In the genomic region with DNA sequence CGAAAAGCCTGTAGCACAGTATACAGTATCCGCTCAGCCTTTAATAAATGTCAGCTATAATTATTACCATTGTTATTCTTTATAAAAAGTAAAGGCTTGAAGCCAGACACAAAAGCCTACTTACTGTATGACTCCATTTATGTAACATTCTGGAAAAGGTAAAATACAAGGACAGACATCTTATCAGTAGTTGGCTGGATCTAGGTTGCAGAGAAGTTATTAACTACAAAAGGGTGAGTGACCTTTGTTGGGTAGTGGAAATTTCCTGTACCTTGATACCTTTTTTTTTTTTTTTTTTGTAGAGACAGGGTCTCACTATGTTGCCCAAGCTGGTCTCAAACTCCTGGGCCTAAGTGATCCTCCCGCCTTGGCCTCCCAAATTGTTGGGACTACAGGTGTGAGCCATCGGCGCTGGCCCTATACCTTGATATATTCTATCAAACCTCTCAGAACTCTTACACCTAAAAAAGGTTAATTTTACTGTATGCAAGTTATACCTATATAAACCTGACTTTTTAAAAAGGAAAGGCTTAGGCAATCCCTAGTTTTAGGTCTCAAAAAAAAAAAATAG, we compare ENCODE assay signal across 23 cellular contexts. TPM values are rescaled to one million over a fixed set of nuclear protein-coding genes. Genes with fewer than 3 reads are reported as not detected.
A peak's percentile ranks its signal among the peaks of the same experiment; 100 is the strongest.
DNase-seq lines count a peak whose midpoint lies in the region; ATAC-seq, FAIRE-seq and TF ChIP-seq lines count a peak whose summit lies in the region.
"Had no signal": no experiment of that assay in that cellular context is flagged by ENCODE, and none has a peak within 500 bp of the region (broad histone marks: within the 10 kb centered on the region; RNA-seq: fewer than 3 reads in every experiment).

No MANE protein-coding gene starts in this region.

- no peak overlapping the region for H2AFZ ChIP-seq in Loucy (ENCODE audit: low read length)
- H2AFZ ChIP-seq in HepG2 (ENCODE audit: low read length): no peak overlapping the region
- H2AFZ ChIP-seq in GM23338: no peak overlapping the region

- H3K27ac Mint-ChIP-seq in Caco-2 (ENCODE audit: unreplicated experiment) (no peak overlapping the region), GM23338 (no peak overlapping the region)
- H3K27ac Mint-ChIP-seq: CD14-positive monocyte; CD4-positive, alpha-beta T cell had no signal

- H3F3A ChIP-seq in Loucy (ENCODE audit: low read depth): no peaks in the 10 kb centered on the region
- 0 out of 2 replicates have a peak, but pooled peaks cover 8% of the 10 kb centered on the region for H3F3A ChIP-seq in GM23338 (replicated peaks; ENCODE audit: low read depth)

- H3K27me3 Mint-ChIP-seq in Caco-2 (ENCODE audit: insufficient read depth, unreplicated experiment): no peaks in the 10 kb centered on the region
- no peaks in the 10 kb centered on the region for H3K27me3 Mint-ChIP-seq in GM23338 (ENCODE audit: insufficient read depth, low read depth, poor library complexity)
- H3K27me3 Mint-ChIP-seq: CD4-positive, alpha-beta T cell had no signal

- H3K27ac ChIP-seq in adrenal gland: peak overlapping the region in 3 of 5 donors; percentile 19 to 57 (median 21)
- no peak overlapping the region for H3K27ac ChIP-seq in HepG2 (ENCODE audit: extremely low read length, insufficient read depth, low read length)
- H3K27ac ChIP-seq in upper lobe of right lung: no peak overlapping the region
- H3K27ac ChIP-seq in GM23338 (ENCODE audit: low read depth): no peak overlapping the region
- H3K27ac ChIP-seq: A549; BLaER1 treated with 17β-estradiol and CSF1 and Interleukin-3, amounts not matched to agents 10 nM and 100 nM had no signal

- POLR2A ChIA-PET in HepG2 (lab: Yijun Ruan, JAX) (no interaction called here), Caco-2 (lab: Charles Lee) (interaction anchor here (0.7 kb wide), 1 partner anchor 39 kb away, joined by 3 read pairs; no protein-coding TSS in a partner anchor)

- intact Hi-C loops in adrenal gland (cut with DNase I): no loop called here
- intact Hi-C loops in HepG2 (cut with micrococcal nuclease; ENCODE audit: unreplicated experiment): no loop called here
- intact Hi-C loops in upper lobe of right lung (cut with DNase I): no loop called here
- intact Hi-C loops in Caco-2 (cut with micrococcal nuclease; ENCODE audit: unreplicated experiment): loop anchor here (5.0 kb wide), 1 partner anchor 567 kb away; no protein-coding TSS in a partner anchor

- H3K4me1 ChIP-seq in Loucy (ENCODE audit: insufficient read depth, low read length, poor library complexity, severe bottlenecking) (peaks cover 28% of the 10 kb centered on the region), adrenal gland (replicated peaks in 1 of 2) (peaks cover 34 to 68% of the 10 kb centered on the region in 2 donors), HepG2 (ENCODE audit: insufficient read depth, low read length) (peaks cover 27% of the 10 kb centered on the region), upper lobe of right lung (peaks cover 8% of the 10 kb centered on the region), Caco-2 (peaks cover 4% of the 10 kb centered on the region; the same call in 1 of the 2 replicates), GM23338 (ENCODE audit: insufficient read depth) (peaks cover 7% of the 10 kb centered on the region)

- CTCF ChIA-PET in HepG2 (lab: Yijun Ruan, JAX; ENCODE audit: low intra/inter-chr PET ratio, low total read pairs) (no interaction called here), Caco-2 (lab: Charles Lee) (interaction anchor here (1.4 kb wide), 1 partner anchor 11 kb away, joined by 4 read pairs; no protein-coding TSS in a partner anchor)

- no peak for TF ChIP-seq CTCF in Loucy (conservative IDR thresholded peaks at IDR 0.05; ENCODE audit: low read length)
- TF ChIP-seq CTCF in adrenal gland (IDR thresholded peaks at IDR 0.05): no peak
- TF ChIP-seq CTCF in HepG2 (CRISPR knock-in tag; IDR thresholded peaks at IDR 0.05): no peak
- no peak for TF ChIP-seq CTCF in upper lobe of right lung (IDR thresholded peaks at IDR 0.05)
- TF ChIP-seq CTCF in Caco-2 (IDR thresholded peaks at IDR 0.05; ENCODE audit: insufficient read depth in 1 of 2, low read depth in 1 of 2, low read length in 1 of 2, severe bottlenecking in 1 of 2, unreplicated experiment in 1 of 2): no peak
- no peak for TF ChIP-seq CTCF in GM23338 (conservative IDR thresholded peaks at IDR 0.05; ENCODE audit: low read depth in 2 of 2)

- TF ChIP-seq RAD21 in HepG2 (CRISPR knock-in tag; IDR thresholded peaks at IDR 0.05): no peak

- ATAC-seq in HepG2 (no peak), upper lobe of right lung (no peak), GM23338 (no peak)
- ATAC-seq: A549 had no signal

- in situ Hi-C loops in HepG2 (cut with HindIII; ENCODE audit: extremely low pct_ligation_motif_present, low pct_unique_long_range_greater_than_20kb): no loop called here

- DNase-seq in adrenal gland: no peak
- DNase-seq in HepG2 (ENCODE audit: low spot score): no peak
- peak; percentile 18 for DNase-seq in upper lobe of right lung
- no peak for DNase-seq in NCI-H2171 (lab: John Stamatoyannopoulos, UW)
- no peak for DNase-seq in Caco-2
- DNase-seq in GM23338 (ENCODE audit: low spot score): no peak
- DNase-seq: 8988T; ACHN; AML-193; BE2C; CD4-positive, alpha-beta T cell; COR-L47; DMS153; DND-41; H7; HCEC 1CT had no signal

- peaks cover 11% of the 10 kb centered on the region for H3K36me3 Mint-ChIP-seq in Caco-2 (ENCODE audit: insufficient read depth, unreplicated experiment)
- H3K36me3 Mint-ChIP-seq in GM23338 (ENCODE audit: low read depth): peaks cover 48% of the 10 kb centered on the region

- H3K9me3 ChIP-seq in Loucy (ENCODE audit: insufficient read depth, low read depth, low read length) (no peaks in the 10 kb centered on the region), adrenal gland (replicated peaks in 1 of 3) (no peaks in the 10 kb centered on the region), HepG2 (ENCODE audit: low read length) (no peaks in the 10 kb centered on the region), upper lobe of right lung (no peaks in the 10 kb centered on the region), Caco-2 (no peaks in the 10 kb centered on the region)
- H3K9me3 ChIP-seq: A549; BE2C; BLaER1 treated with 17β-estradiol and CSF1 and Interleukin-3, amounts not matched to agents 10 nM and 100 nM had no signal

- H3K79me2 ChIP-seq in Loucy (ENCODE audit: insufficient read depth, low read length) (peaks cover 55% of the 10 kb centered on the region), HepG2 (ENCODE audit: insufficient read depth, low read length) (peaks cover 38% of the 10 kb centered on the region), GM23338 (replicated peaks; ENCODE audit: insufficient read depth) (peaks cover 48% of the 10 kb centered on the region)

- no peak overlapping the region for H3K9ac ChIP-seq in Loucy (ENCODE audit: low read depth, low read length, poor library complexity, severe bottlenecking)
- no peak overlapping the region for H3K9ac ChIP-seq in HepG2 (ENCODE audit: insufficient read depth, low read depth, low read length)
- H3K9ac ChIP-seq: BLaER1 treated with 17β-estradiol and CSF1 and Interleukin-3, amounts not matched to agents 10 nM and 100 nM had no signal

- TF ChIP-seq POLR2A in adrenal gland (IDR thresholded peaks at IDR 0.05): no peak
- TF ChIP-seq POLR2A in HepG2 (IDR thresholded peaks at IDR 0.05; ENCODE audit: insufficient read depth in 1 of 2, low read depth in 2 of 2, low read length in 2 of 2): no peak

- H3K27me3 ChIP-seq in Loucy (ENCODE audit: insufficient read depth, low read length, poor library complexity, severe bottlenecking) (no peaks in the 10 kb centered on the region), adrenal gland (no peaks in the 10 kb centered on the region), HepG2 (ENCODE audit: control insufficient read depth in 1 of 2, insufficient read depth in 2 of 2, low read length in 2 of 2) (no peaks in the 10 kb centered on the region), upper lobe of right lung (no peaks in the 10 kb centered on the region), Caco-2 (replicated peaks; ENCODE audit: control insufficient read depth, insufficient read depth, low read length) (no peaks in the 10 kb centered on the region), GM23338 (ENCODE audit: insufficient read depth) (no peaks in the 10 kb centered on the region)
- H3K27me3 ChIP-seq: BE2C; BLaER1 treated with 17β-estradiol and CSF1 and Interleukin-3, amounts not matched to agents 10 nM and 100 nM had no signal

- H3K9me3 Mint-ChIP-seq in Caco-2 (ENCODE audit: unreplicated experiment): no peaks in the 10 kb centered on the region
- no peaks in the 10 kb centered on the region for H3K9me3 Mint-ChIP-seq in GM23338
- H3K9me3 Mint-ChIP-seq: CD4-positive, alpha-beta T cell had no signal

- H3K4me3 ChIP-seq in Loucy (ENCODE audit: low read length, poor library complexity, severe bottlenecking) (no peak overlapping the region), adrenal gland (no peak overlapping the region), HepG2 (replicated peaks in 1 of 3; ENCODE audit: insufficient read depth in 1 of 3, low read depth in 2 of 3, low read length in 3 of 3) (no peak overlapping the region), upper lobe of right lung (no peak overlapping the region), Caco-2 (ENCODE audit: low read depth, low read length) (no peak overlapping the region), GM23338 (no peak overlapping the region)
- H3K4me3 ChIP-seq: A549; BLaER1 treated with 17β-estradiol and CSF1 and Interleukin-3, amounts not matched to agents 10 nM and 100 nM had no signal

- H3K36me3 ChIP-seq in Loucy (ENCODE audit: insufficient read depth, low read length): peaks cover 46% of the 10 kb centered on the region; the same call in 1 of the 2 replicates
- H3K36me3 ChIP-seq in adrenal gland (replicated peaks in 1 of 2): peaks cover 0 to 42% of the 10 kb centered on the region in 2 donors
- peaks cover 25 to 57% of the 10 kb centered on the region in 2 experiments for H3K36me3 ChIP-seq in HepG2 (replicated peaks in 1 of 2; ENCODE audit: control insufficient read depth in 1 of 2, insufficient read depth in 2 of 2, low read length in 2 of 2)
- peaks cover 49% of the 10 kb centered on the region for H3K36me3 ChIP-seq in upper lobe of right lung
- peaks cover 4% of the 10 kb centered on the region for H3K36me3 ChIP-seq in Caco-2 (ENCODE audit: control insufficient read depth, insufficient read depth, low read length)
- peaks cover 22% of the 10 kb centered on the region for H3K36me3 ChIP-seq in GM23338 (ENCODE audit: insufficient read depth)

- H3K4me3 Mint-ChIP-seq in Caco-2 (ENCODE audit: unreplicated experiment) (no peak overlapping the region), GM23338 (no peak overlapping the region)
- H3K4me3 Mint-ChIP-seq: CD14-positive monocyte; CD4-positive, alpha-beta T cell had no signal

- no peaks in the 10 kb centered on the region for H3K4me1 Mint-ChIP-seq in Caco-2 (ENCODE audit: low read depth, unreplicated experiment)
- H3K4me1 Mint-ChIP-seq in GM23338: peaks cover 11% of the 10 kb centered on the region

- H3K9me2 ChIP-seq in Loucy (replicated peaks; ENCODE audit: low read depth, low read length) (no peaks in the 10 kb centered on the region), GM23338 (ENCODE audit: insufficient read depth) (no peaks in the 10 kb centered on the region)

- H3K4me2 ChIP-seq in Loucy (ENCODE audit: low read depth, low read length, poor library complexity, severe bottlenecking): peak overlapping the region; percentile 8
- H3K4me2 ChIP-seq in HepG2 (ENCODE audit: low read depth, low read length): no peak overlapping the region
- H3K4me2 ChIP-seq in GM23338: no peak overlapping the region
- H3K4me2 ChIP-seq: A549; BLaER1 treated with 17β-estradiol and CSF1 and Interleukin-3, amounts not matched to agents 10 nM and 100 nM had no signal

- TF ChIP-seq EP300 in HepG2 (IDR thresholded peaks at IDR 0.05; ENCODE audit: low read depth in 2 of 2, low read length in 2 of 2) (no peak; a peak in 1 of 4 replicates), HepG2 (CRISPR knock-in tag; IDR thresholded peaks at IDR 0.05; ENCODE audit: borderline replicate concordance) (no peak)

- H4K20me1 ChIP-seq in Loucy (ENCODE audit: insufficient read depth, low read length, poor library complexity, severe bottlenecking) (peaks cover 26% of the 10 kb centered on the region), HepG2 (ENCODE audit: insufficient read depth, low read length) (peaks cover 5% of the 10 kb centered on the region), GM23338 (replicated peaks; ENCODE audit: insufficient read depth) (peaks cover 41% of the 10 kb centered on the region)

- FAIRE-seq in HepG2 (lab: Jason Lieb, UNC): no peak
- FAIRE-seq: A549, G401.6, GM12892, H1 had no signal

- BruUV-seq in HepG2 (replicated peaks; lab: Mats Ljungman, UMichigan) (no TSS peak), Caco-2 (replicated peaks; lab: Mats Ljungman, UMichigan) (no TSS peak)

- WGBS in adrenal gland, 4 donors: 78 to 81% (median 79%) methylated on average over 5 of the region's 5 CpGs
- WGBS in HepG2 (ENCODE audit: low lambda C conversion rate): 96% methylated on average over 5 of the region's 5 CpGs

RNA-seq across cellular contexts. Expression of a gene that starts 6.0 kb away (rescaled TPM):
- total RNA-seq in adrenal gland (100 to 1,000 TPM in 1 of 8 donors, 10 to 100 TPM in 7; 53.1 to 101 (median 79.3) TPM), HepG2 (2016; rRNA removed; fragmentation: Illumina TruSeq; extraction: Trizol) (83.9 and 84.0 TPM in 2 replicates), upper lobe of right lung (42.1 TPM), Caco-2 (2022) (73.0 and 74.5 TPM in 2 replicates)
- polyA plus RNA-seq in adrenal gland (10 to 100 TPM; 68.7 to 92.3 (median 84.9) TPM), HepG2 (2011; rRNA removed) (90.0 and 94.1 TPM in 2 replicates), GM23338 (2016; fragmentation: Nextera tagmentation; extraction: Ambion mirVana) (59.2 and 59.3 TPM in 2 replicates)
- 89.0 and 95.8 TPM in 2 replicates for total RNA-seq in HepG2 (2016; cell fraction: cytosol; rRNA removed; fragmentation: Illumina TruSeq; extraction: Trizol; ENCODE audit: low read depth)
- 75.9 and 87.3 TPM in 2 replicates for total RNA-seq in HepG2 (2016; cell fraction: insoluble cytoplasmic fraction; rRNA removed; fragmentation: Illumina TruSeq; extraction: Trizol)
- total RNA-seq in HepG2 (2016; cell fraction: membrane; rRNA removed; fragmentation: Illumina TruSeq; extraction: Trizol): 136 and 149 TPM in 2 replicates
- 60.2 and 60.8 TPM in 2 replicates for total RNA-seq in HepG2 (2016; cell fraction: nucleus; rRNA removed; fragmentation: Illumina TruSeq; extraction: Trizol)
- 84.3 and 85.4 TPM in 2 replicates for polyA plus RNA-seq in HepG2 (2011; cell fraction: cytosol; rRNA removed)
- polyA plus RNA-seq in HepG2 (2011; cell fraction: nucleus; rRNA removed): 161 and 166 TPM in 2 replicates
- polyA plus RNA-seq in HepG2 (2012): 55.1 and 57.0 TPM in 2 replicates
- 93.9 and 113 TPM in 2 replicates for polyA plus RNA-seq in HepG2 (2016; cell fraction: cytosol; fragmentation: Illumina TruSeq; extraction: Trizol; ENCODE audit: low read depth)
- polyA plus RNA-seq in HepG2 (2016; cell fraction: insoluble cytoplasmic fraction; fragmentation: Illumina TruSeq; extraction: Trizol; ENCODE audit: low read depth): 80.8 and 88.3 TPM in 2 replicates
- polyA plus RNA-seq in HepG2 (2016; cell fraction: membrane; fragmentation: Illumina TruSeq; extraction: Trizol; ENCODE audit: low read depth): 128 and 150 TPM in 2 replicates
- 126 and 133 TPM in 2 replicates for polyA plus RNA-seq in HepG2 (2016; cell fraction: nucleus; fragmentation: Illumina TruSeq; extraction: Trizol; ENCODE audit: insufficient read depth, low read depth)
- polyA minus RNA-seq in HepG2 (2011; rRNA and poly(A)+ RNA removed; ENCODE audit: low replicate concordance): 103 and 109 TPM in 2 replicates
- 38.4 TPM in 2 replicates for polyA minus RNA-seq in HepG2 (2011; cell fraction: cytosol; rRNA and poly(A)+ RNA removed)
- 73.1 TPM in 2 replicates for polyA minus RNA-seq in HepG2 (2011; cell fraction: nucleus; rRNA and poly(A)+ RNA removed)
- total RNA-seq in GM23338 (2014; rRNA removed; shearing (Covaris generic)): 74.6 and 90.0 TPM in 2 replicates

RNA-seq across cellular contexts. Expression of a gene that starts 6.1 kb away (rescaled TPM):
- total RNA-seq in adrenal gland (10 to 100 TPM in 2 of 8 donors, 1 to 10 TPM in 6; 5.4 to 13.2 (median 7.7) TPM), HepG2 (2016; rRNA removed; fragmentation: Illumina TruSeq; extraction: Trizol) (5.2 and 8.3 TPM in 2 replicates), upper lobe of right lung (6.1 TPM), Caco-2 (2022) (8.7 and 13.6 TPM in 2 replicates)
- polyA plus RNA-seq in adrenal gland (10 to 100 TPM in 2 of 3 donors, 1 to 10 TPM in 1; 2.3 to 37.6 (median 17.4) TPM), HepG2 (2011; rRNA removed) (6.4 and 9.9 TPM in 2 replicates), GM23338 (2016; fragmentation: Nextera tagmentation; extraction: Ambion mirVana) (18.6 and 20.4 TPM in 2 replicates)
- 4.3 and 4.9 TPM in 2 replicates for total RNA-seq in HepG2 (2016; cell fraction: cytosol; rRNA removed; fragmentation: Illumina TruSeq; extraction: Trizol; ENCODE audit: low read depth)
- total RNA-seq in HepG2 (2016; cell fraction: insoluble cytoplasmic fraction; rRNA removed; fragmentation: Illumina TruSeq; extraction: Trizol): 5.4 and 6.7 TPM in 2 replicates
- total RNA-seq in HepG2 (2016; cell fraction: membrane; rRNA removed; fragmentation: Illumina TruSeq; extraction: Trizol): 9.5 and 10.1 TPM in 2 replicates
- total RNA-seq in HepG2 (2016; cell fraction: nucleus; rRNA removed; fragmentation: Illumina TruSeq; extraction: Trizol): 6.6 and 7.9 TPM in 2 replicates
- 6.7 and 9.8 TPM in 2 replicates for polyA plus RNA-seq in HepG2 (2011; cell fraction: cytosol; rRNA removed)
- polyA plus RNA-seq in HepG2 (2011; cell fraction: nucleus; rRNA removed): 46.2 and 47.3 TPM in 2 replicates
- 2.0 and 3.6 TPM in 2 replicates for polyA plus RNA-seq in HepG2 (2012)
- polyA plus RNA-seq in HepG2 (2016; cell fraction: cytosol; fragmentation: Illumina TruSeq; extraction: Trizol; ENCODE audit: low read depth): 5.7 and 6.7 TPM in 2 replicates
- polyA plus RNA-seq in HepG2 (2016; cell fraction: insoluble cytoplasmic fraction; fragmentation: Illumina TruSeq; extraction: Trizol; ENCODE audit: low read depth): 5.5 and 6.8 TPM in 2 replicates
- 10.5 and 11.3 TPM in 2 replicates for polyA plus RNA-seq in HepG2 (2016; cell fraction: membrane; fragmentation: Illumina TruSeq; extraction: Trizol; ENCODE audit: low read depth)
- polyA plus RNA-seq in HepG2 (2016; cell fraction: nucleus; fragmentation: Illumina TruSeq; extraction: Trizol; ENCODE audit: insufficient read depth, low read depth): 21.1 and 22.8 TPM in 2 replicates
- 0.84 and 5.2 TPM in 2 replicates for polyA minus RNA-seq in HepG2 (2011; rRNA and poly(A)+ RNA removed; ENCODE audit: low replicate concordance)
- polyA minus RNA-seq in HepG2 (2011; cell fraction: cytosol; rRNA and poly(A)+ RNA removed): 1.8 and 2.8 TPM in 2 replicates
- 7.8 and 10.2 TPM in 2 replicates for polyA minus RNA-seq in HepG2 (2011; cell fraction: nucleus; rRNA and poly(A)+ RNA removed)
- total RNA-seq in GM23338 (2014; rRNA removed; shearing (Covaris generic)): 30.6 and 34.6 TPM in 2 replicates

RNA-seq across cellular contexts. Expression of a gene that starts 11.9 kb away (rescaled TPM):
- total RNA-seq in adrenal gland (10 to 100 TPM; 44.2 to 91.2 (median 59.0) TPM), HepG2 (2016; rRNA removed; fragmentation: Illumina TruSeq; extraction: Trizol) (28.5 and 33.9 TPM in 2 replicates), upper lobe of right lung (118 TPM), Caco-2 (2022) (161 and 167 TPM in 2 replicates)
- polyA plus RNA-seq in adrenal gland (10 to 100 TPM; 30.4 to 35.3 (median 35.0) TPM), HepG2 (2011; rRNA removed) (25.1 and 33.2 TPM in 2 replicates), GM23338 (2016; fragmentation: Nextera tagmentation; extraction: Ambion mirVana) (42.9 and 43.5 TPM in 2 replicates)
- total RNA-seq in HepG2 (2016; cell fraction: cytosol; rRNA removed; fragmentation: Illumina TruSeq; extraction: Trizol; ENCODE audit: low read depth): 16.5 and 21.3 TPM in 2 replicates
- total RNA-seq in HepG2 (2016; cell fraction: insoluble cytoplasmic fraction; rRNA removed; fragmentation: Illumina TruSeq; extraction: Trizol): 24.1 and 31.9 TPM in 2 replicates
- total RNA-seq in HepG2 (2016; cell fraction: membrane; rRNA removed; fragmentation: Illumina TruSeq; extraction: Trizol): 20.9 and 21.2 TPM in 2 replicates
- total RNA-seq in HepG2 (2016; cell fraction: nucleus; rRNA removed; fragmentation: Illumina TruSeq; extraction: Trizol): 95.2 and 104 TPM in 2 replicates
- polyA plus RNA-seq in HepG2 (2011; cell fraction: cytosol; rRNA removed): 18.7 and 25.7 TPM in 2 replicates
- polyA plus RNA-seq in HepG2 (2011; cell fraction: nucleus; rRNA removed): 126 and 140 TPM in 2 replicates
- 45.7 and 49.8 TPM in 2 replicates for polyA plus RNA-seq in HepG2 (2012)
- polyA plus RNA-seq in HepG2 (2016; cell fraction: cytosol; fragmentation: Illumina TruSeq; extraction: Trizol; ENCODE audit: low read depth): 5.1 and 6.3 TPM in 2 replicates
- 24.9 and 33.0 TPM in 2 replicates for polyA plus RNA-seq in HepG2 (2016; cell fraction: insoluble cytoplasmic fraction; fragmentation: Illumina TruSeq; extraction: Trizol; ENCODE audit: low read depth)
- 7.9 and 10.1 TPM in 2 replicates for polyA plus RNA-seq in HepG2 (2016; cell fraction: membrane; fragmentation: Illumina TruSeq; extraction: Trizol; ENCODE audit: low read depth)
- polyA plus RNA-seq in HepG2 (2016; cell fraction: nucleus; fragmentation: Illumina TruSeq; extraction: Trizol; ENCODE audit: insufficient read depth, low read depth): 123 and 124 TPM in 2 replicates
- polyA minus RNA-seq in HepG2 (2011; rRNA and poly(A)+ RNA removed; ENCODE audit: low replicate concordance): 105 and 207 TPM in 2 replicates
- 30.1 and 34.9 TPM in 2 replicates for polyA minus RNA-seq in HepG2 (2011; cell fraction: cytosol; rRNA and poly(A)+ RNA removed)
- 129 and 140 TPM in 2 replicates for polyA minus RNA-seq in HepG2 (2011; cell fraction: nucleus; rRNA and poly(A)+ RNA removed)
- total RNA-seq in GM23338 (2014; rRNA removed; shearing (Covaris generic)): 97.0 and 104 TPM in 2 replicates

RNA-seq across cellular contexts. Expression of a gene that starts 20.6 kb away (rescaled TPM):
- total RNA-seq in adrenal gland: 10 to 100 TPM in 6 of 8 donors, 1 to 10 TPM in 2; 5.0 to 29.1 (median 16.9) TPM
- polyA plus RNA-seq in adrenal gland: 10 to 100 TPM in 2 of 3 donors, 1 to 10 TPM in 1; 3.7 to 53.9 (median 23.6) TPM
- total RNA-seq in HepG2 (2016; rRNA removed; fragmentation: Illumina TruSeq; extraction: Trizol): 3.6 and 5.5 TPM in 2 replicates
- total RNA-seq in HepG2 (2016; cell fraction: cytosol; rRNA removed; fragmentation: Illumina TruSeq; extraction: Trizol; ENCODE audit: low read depth): 1.8 and 2.5 TPM in 2 replicates
- total RNA-seq in HepG2 (2016; cell fraction: insoluble cytoplasmic fraction; rRNA removed; fragmentation: Illumina TruSeq; extraction: Trizol): 3.8 and 9.1 TPM in 2 replicates
- 1.0 and 1.4 TPM in 2 replicates for total RNA-seq in HepG2 (2016; cell fraction: membrane; rRNA removed; fragmentation: Illumina TruSeq; extraction: Trizol)
- total RNA-seq in HepG2 (2016; cell fraction: nucleus; rRNA removed; fragmentation: Illumina TruSeq; extraction: Trizol): 11.4 and 14.4 TPM in 2 replicates
- 15.4 and 20.7 TPM in 2 replicates for polyA plus RNA-seq in HepG2 (2011; rRNA removed)
- 5.5 and 7.5 TPM in 2 replicates for polyA plus RNA-seq in HepG2 (2011; cell fraction: cytosol; rRNA removed)
- 160 and 175 TPM in 2 replicates for polyA plus RNA-seq in HepG2 (2011; cell fraction: nucleus; rRNA removed)
- polyA plus RNA-seq in HepG2 (2012): 10.0 and 11.9 TPM in 2 replicates
- polyA plus RNA-seq in HepG2 (2016; cell fraction: cytosol; fragmentation: Illumina TruSeq; extraction: Trizol; ENCODE audit: low read depth): 0.36 and 0.44 TPM in 2 replicates
- polyA plus RNA-seq in HepG2 (2016; cell fraction: insoluble cytoplasmic fraction; fragmentation: Illumina TruSeq; extraction: Trizol; ENCODE audit: low read depth): 2.3 and 3.2 TPM in 2 replicates
- polyA plus RNA-seq in HepG2 (2016; cell fraction: membrane; fragmentation: Illumina TruSeq; extraction: Trizol; ENCODE audit: low read depth): 0.33 and 0.88 TPM in 2 replicates
- 29.0 and 35.7 TPM in 2 replicates for polyA plus RNA-seq in HepG2 (2016; cell fraction: nucleus; fragmentation: Illumina TruSeq; extraction: Trizol; ENCODE audit: insufficient read depth, low read depth)
- polyA minus RNA-seq in HepG2 (2011; rRNA and poly(A)+ RNA removed; ENCODE audit: low replicate concordance): 7.2 and 9.9 TPM in 2 replicates
- 4.6 and 5.0 TPM in 2 replicates for polyA minus RNA-seq in HepG2 (2011; cell fraction: cytosol; rRNA and poly(A)+ RNA removed)
- 29.2 and 32.2 TPM in 2 replicates for polyA minus RNA-seq in HepG2 (2011; cell fraction: nucleus; rRNA and poly(A)+ RNA removed)
- 13.6 TPM for total RNA-seq in upper lobe of right lung
- 25.0 and 26.8 TPM in 2 replicates for total RNA-seq in Caco-2 (2022)
- 28.7 and 46.6 TPM in 2 replicates for total RNA-seq in GM23338 (2014; rRNA removed; shearing (Covaris generic))
- 17.9 and 24.7 TPM in 2 replicates for polyA plus RNA-seq in GM23338 (2016; fragmentation: Nextera tagmentation; extraction: Ambion mirVana)

RNA-seq across cellular contexts. Expression of a gene that starts 51.4 kb away (rescaled TPM):
- total RNA-seq in adrenal gland: 10 to 100 TPM in 5 of 8 donors, 1 to 10 TPM in 3; 6.5 to 16.1 (median 10.7) TPM
- polyA plus RNA-seq in adrenal gland: 10 to 100 TPM in 2 of 3 donors, 1 to 10 TPM in 1; 4.4 to 38.6 (median 21.7) TPM
- 0.07 TPM in 1 of 2 replicates, not detected in the other for total RNA-seq in HepG2 (2016; rRNA removed; fragmentation: Illumina TruSeq; extraction: Trizol)
- total RNA-seq in HepG2 (2016; cell fraction: cytosol; rRNA removed; fragmentation: Illumina TruSeq; extraction: Trizol; ENCODE audit: low read depth): not detected in 2 replicates
- total RNA-seq in HepG2 (2016; cell fraction: insoluble cytoplasmic fraction; rRNA removed; fragmentation: Illumina TruSeq; extraction: Trizol): 0.04 and 0.10 TPM in 2 replicates
- 0.06 TPM in 1 of 2 replicates, not detected in the other for total RNA-seq in HepG2 (2016; cell fraction: membrane; rRNA removed; fragmentation: Illumina TruSeq; extraction: Trizol)
- total RNA-seq in HepG2 (2016; cell fraction: nucleus; rRNA removed; fragmentation: Illumina TruSeq; extraction: Trizol): not detected in 2 replicates
- polyA plus RNA-seq in HepG2 (2011; rRNA removed): 0.20 and 0.25 TPM in 2 replicates
- polyA plus RNA-seq in HepG2 (2011; cell fraction: cytosol; rRNA removed): 0.08 and 0.15 TPM in 2 replicates
- 1.1 and 2.6 TPM in 2 replicates for polyA plus RNA-seq in HepG2 (2011; cell fraction: nucleus; rRNA removed)
- polyA plus RNA-seq in HepG2 (2012): 0.17 TPM in 1 of 2 replicates, not detected in the other
- polyA plus RNA-seq in HepG2 (2016; cell fraction: cytosol; fragmentation: Illumina TruSeq; extraction: Trizol; ENCODE audit: low read depth): not detected in 2 replicates
- polyA plus RNA-seq in HepG2 (2016; cell fraction: insoluble cytoplasmic fraction; fragmentation: Illumina TruSeq; extraction: Trizol; ENCODE audit: low read depth): 0.05 TPM in 1 of 2 replicates, not detected in the other
- not detected in 2 replicates for polyA plus RNA-seq in HepG2 (2016; cell fraction: membrane; fragmentation: Illumina TruSeq; extraction: Trizol; ENCODE audit: low read depth)
- polyA plus RNA-seq in HepG2 (2016; cell fraction: nucleus; fragmentation: Illumina TruSeq; extraction: Trizol; ENCODE audit: insufficient read depth, low read depth): 0.12 and 0.53 TPM in 2 replicates
- polyA minus RNA-seq in HepG2 (2011; rRNA and poly(A)+ RNA removed; ENCODE audit: low replicate concordance): 0.64 and 8.2 TPM in 2 replicates
- 0.20 TPM in 1 of 2 replicates, not detected in the other for polyA minus RNA-seq in HepG2 (2011; cell fraction: cytosol; rRNA and poly(A)+ RNA removed)
- 0.12 and 0.26 TPM in 2 replicates for polyA minus RNA-seq in HepG2 (2011; cell fraction: nucleus; rRNA and poly(A)+ RNA removed)
- 42.4 TPM for total RNA-seq in upper lobe of right lung
- 6.3 and 7.5 TPM in 2 replicates for total RNA-seq in Caco-2 (2022)
- 32.8 and 33.2 TPM in 2 replicates for total RNA-seq in GM23338 (2014; rRNA removed; shearing (Covaris generic))
- 18.4 and 21.5 TPM in 2 replicates for polyA plus RNA-seq in GM23338 (2016; fragmentation: Nextera tagmentation; extraction: Ambion mirVana)

Comparison
In these comparisons a context has a peak if more than half of its experiments do, and no peak if none do; other contexts are left out.
1. H3K27ac ChIP-seq: peak in adrenal gland (3 of 5); none in HepG2 (single experiment), upper lobe of right lung (single experiment) and GM23338 (single experiment).